8 cellular contexts compared by ENCODE assay signal in genomic region chr4:104967034-104967401, GRCh38.
DNase-seq lines count a peak whose midpoint lies in the region; ATAC-seq, FAIRE-seq and TF ChIP-seq lines count a peak whose summit lies in the region.

No MANE protein-coding gene starts in this region.

- intact Hi-C loops in ovary (cut with DNase I): no loop called here

- WGBS in ovary, 3 donors: 65 to 78% (median 68%) methylated on average over 3 of the region's 3 CpGs

- H3K36me3 ChIP-seq in ovary: no peaks in the 10 kb centered on the region

- TF ChIP-seq EP300 in ovary (IDR thresholded peaks at IDR 0.05): no peak

- TF ChIP-seq CTCF in foreskin keratinocyte (conservative IDR thresholded peaks at IDR 0.05): no peak
- TF ChIP-seq CTCF in ovary (IDR thresholded peaks at IDR 0.05): no peak

- no peaks in the 10 kb centered on the region for H3K9me3 ChIP-seq in ovary

- H3K4me1 ChIP-seq in foreskin keratinocyte: peaks cover 22% of the 10 kb centered on the region
- H3K4me1 ChIP-seq in ovary (ENCODE audit: insufficient read depth): no peaks in the 10 kb centered on the region

- H3K27me3 ChIP-seq in foreskin keratinocyte: no peaks in the 10 kb centered on the region
- H3K27me3 ChIP-seq in ovary: no peaks in the 10 kb centered on the region

- no peak for FAIRE-seq in urothelium cell line (lab: Jason Lieb, UNC)

- no peak for TF ChIP-seq POLR2A in GM18505 (IDR thresholded peaks at IDR 0.05; ENCODE audit: borderline replicate concordance, extremely low read depth, insufficient read depth, insufficient read length)
- TF ChIP-seq POLR2A in ovary (IDR thresholded peaks at IDR 0.05): no peak

- H3K27ac ChIP-seq in foreskin keratinocyte: no peak overlapping the region
- no peak overlapping the region for H3K27ac ChIP-seq in ovary

- ATAC-seq in GM18505 (IDR thresholded peaks at IDR 0.05; ENCODE audit: unreplicated experiment) (peak; percentile 19), HG02623 (IDR thresholded peaks at IDR 0.05; ENCODE audit: unreplicated experiment) (peak; percentile 15), foreskin keratinocyte (peak; percentile 66)

- H3K4me3 ChIP-seq in ovary: no peak overlapping the region

- peak; percentile 57 for DNase-seq in NCI-H2029 (lab: John Stamatoyannopoulos, UW)
- peak; percentile 34 to 54 for DNase-seq in foreskin keratinocyte
- DNase-seq in OCI-M1 (lab: John Stamatoyannopoulos, UW): no peak
- DNase-seq in urothelium cell line (ENCODE audit: low spot score): no peak
- no peak for DNase-seq in ovary
- DNase-seq in NCI-H2171 treated with DMSO at 0.1 percent for 48 hours (lab: John Stamatoyannopoulos, UW): no peak

Comparison
In these comparisons a context has a peak if more than half of its experiments do, and no peak if none do; other contexts are left out.
1. ATAC-seq: peak in every context shown above with its lines; median percentile 66 in foreskin keratinocyte; 19 in GM18505; 15 in HG02623.
2. DNase-seq: peak in NCI-H2029 (single experiment) and foreskin keratinocyte (2 of 2); none in OCI-M1 (single experiment), urothelium cell line (single experiment), ovary (0 of 5) and NCI-H2171 treated with DMSO at 0.1 percent for 48 hours (single experiment).